In the genomic region with DNA sequence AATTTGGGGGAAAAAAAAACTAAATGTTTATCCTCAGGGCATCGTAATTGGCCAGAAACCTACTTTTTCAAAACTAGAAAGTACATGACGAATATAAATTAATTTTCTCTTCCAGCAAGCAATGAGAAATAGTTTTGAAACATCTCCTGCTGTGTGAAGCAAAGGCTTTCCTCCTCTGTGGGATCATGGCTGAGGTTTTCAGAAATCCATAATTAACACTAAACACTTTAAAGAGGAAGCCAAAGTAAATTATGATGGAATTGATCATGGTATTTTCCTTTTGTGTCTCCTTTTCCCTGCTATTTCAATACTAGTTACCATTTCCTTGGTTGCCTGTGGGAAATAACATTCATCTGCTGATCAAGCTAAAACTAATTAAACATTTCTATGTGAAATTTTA, we compare ENCODE assay signal across 5 cellular contexts.
"Had no signal": no experiment of that assay in that cellular context is flagged by ENCODE, and none has a peak within 500 bp of the region (broad histone marks: within the 10 kb centered on the region; RNA-seq: fewer than 3 reads in every experiment).

No MANE protein-coding gene starts in this region.

- H3K36me3 Mint-ChIP-seq: IgD-negative memory B cell had no signal

- H3K9me3 Mint-ChIP-seq: GM23338, H9 had no signal

- H3K27me3 Mint-ChIP-seq: IgD-negative memory B cell had no signal

- DNase-seq: H9, HCEC 1CT, KBM-7 had no signal

- H3K4me3 ChIP-seq: GM23338 had no signal

- H3K4me3 Mint-ChIP-seq: GM23338, H9, IgD-negative memory B cell had no signal

- H3K27ac Mint-ChIP-seq: GM23338, H9, IgD-negative memory B cell had no signal
